10 cellular contexts compared by ENCODE assay signal in genomic region chr12:122318607-122319311, GRCh38. TPM values are rescaled to one million over a fixed set of nuclear protein-coding genes. Genes with fewer than 3 reads are reported as not detected.
DNase-seq lines count a peak whose midpoint lies in the region; ATAC-seq and TF ChIP-seq lines count a peak whose summit lies in the region.
"Had no signal": no experiment of that assay in that cellular context is flagged by ENCODE, and none has a peak within 500 bp of the region (broad histone marks: within the 10 kb centered on the region; RNA-seq: fewer than 3 reads in every experiment).

No MANE protein-coding gene starts in this region.

- H3K4me3 Mint-ChIP-seq in activated T-cell treated with anti-CD3 and anti-CD28 coated beads, Interleukin-2, amount 50 U/mL, for 24 hours: no peak overlapping the region
- no peak overlapping the region for H3K4me3 Mint-ChIP-seq in natural killer cell
- H3K4me3 Mint-ChIP-seq in mesothelial cell of epicardium: no peak overlapping the region
- H3K4me3 Mint-ChIP-seq: nephron progenitor cell had no signal

- peak overlapping the region; percentile 47 to 70 (median 63) for H3K27ac ChIP-seq in gastrocnemius medialis

- TF ChIP-seq POLR2A in gastrocnemius medialis (IDR thresholded peaks at IDR 0.05): no peak

- peaks cover 0 to 94% of the 10 kb centered on the region in 2 donors for H3K36me3 ChIP-seq in gastrocnemius medialis

- TF ChIP-seq CTCF in gastrocnemius medialis (IDR thresholded peaks at IDR 0.05 in 4 of 5, conservative IDR thresholded peaks at IDR 0.05 in 1 of 5) (no peak), natural killer cell (IDR thresholded peaks at IDR 0.05) (no peak), mesothelial cell of epicardium (IDR thresholded peaks at IDR 0.05; ENCODE audit: unreplicated experiment) (no peak)

- H3K4me1 ChIP-seq in gastrocnemius medialis: peaks cover 8 to 21% of the 10 kb centered on the region in 2 donors

- DNase-seq in COLO829 (ENCODE audit: low spot score): peak; percentile 4
- DNase-seq in amniotic stem cell (lab: John Stamatoyannopoulos, UW): peak; percentile 80
- DNase-seq in glomerular visceral epithelial cell (ENCODE audit: extremely low spot score): peak; percentile 50
- no peak for DNase-seq in gastrocnemius medialis
- DNase-seq in activated T-cell treated with anti-CD3 and anti-CD28 coated beads, Interleukin-2, amount 50 U/mL, for 24 hours: no peak
- no peak for DNase-seq in natural killer cell
- no peak for DNase-seq in mesothelial cell of epicardium (ENCODE audit: low spot score in 2 of 2, unreplicated experiment in 2 of 2)
- DNase-seq in SKM-1 (lab: John Stamatoyannopoulos, UW; ENCODE audit: unreplicated experiment): no peak
- DNase-seq: DMS79, nephron progenitor cell had no signal

- H3K4me1 Mint-ChIP-seq in activated T-cell treated with anti-CD3 and anti-CD28 coated beads, Interleukin-2, amount 50 U/mL, for 24 hours (ENCODE audit: low read depth): no peaks in the 10 kb centered on the region
- H3K4me1 Mint-ChIP-seq in natural killer cell (peaks cover 0 to 6% of the 10 kb centered on the region in 2 donors), mesothelial cell of epicardium (no peaks in the 10 kb centered on the region)
- H3K4me1 Mint-ChIP-seq: nephron progenitor cell had no signal

- H3K9me3 Mint-ChIP-seq in activated T-cell treated with anti-CD3 and anti-CD28 coated beads, Interleukin-2, amount 50 U/mL, for 24 hours: no peaks in the 10 kb centered on the region
- H3K9me3 Mint-ChIP-seq in natural killer cell (no peaks in the 10 kb centered on the region), mesothelial cell of epicardium (no peaks in the 10 kb centered on the region)
- H3K9me3 Mint-ChIP-seq: nephron progenitor cell had no signal

- in situ Hi-C loops in gastrocnemius medialis (cut with MboI; ENCODE audit: low sequenced_read_pairs in 4 of 4): no loop called here

- peak; percentile 67 to 71 for ATAC-seq in gastrocnemius medialis
- no peak for ATAC-seq in natural killer cell

- peaks cover 80% of the 10 kb centered on the region for H3K36me3 Mint-ChIP-seq in activated T-cell treated with anti-CD3 and anti-CD28 coated beads, Interleukin-2, amount 50 U/mL, for 24 hours (ENCODE audit: low read depth)
- H3K36me3 Mint-ChIP-seq in natural killer cell (peaks cover 29% of the 10 kb centered on the region), mesothelial cell of epicardium (peaks cover 35% of the 10 kb centered on the region)

- intact Hi-C loops in gastrocnemius medialis (cut with DNase I; ENCODE audit: low total_unique reads): no loop called here
- intact Hi-C loops in natural killer cell (cut with micrococcal nuclease): no loop called here

- no peaks in the 10 kb centered on the region for H3K9me3 ChIP-seq in gastrocnemius medialis

- no peak overlapping the region for H3K27ac Mint-ChIP-seq in activated T-cell treated with anti-CD3 and anti-CD28 coated beads, Interleukin-2, amount 50 U/mL, for 24 hours
- H3K27ac Mint-ChIP-seq in natural killer cell: no peak overlapping the region
- H3K27ac Mint-ChIP-seq in mesothelial cell of epicardium: no peak overlapping the region
- H3K27ac Mint-ChIP-seq: nephron progenitor cell had no signal

- H3K27me3 Mint-ChIP-seq in activated T-cell treated with anti-CD3 and anti-CD28 coated beads, Interleukin-2, amount 50 U/mL, for 24 hours: no peaks in the 10 kb centered on the region
- H3K27me3 Mint-ChIP-seq in natural killer cell (ENCODE audit: low read depth in 2 of 2) (no peaks in the 10 kb centered on the region), mesothelial cell of epicardium (ENCODE audit: low read depth) (no peaks in the 10 kb centered on the region)

- H3K27me3 ChIP-seq in gastrocnemius medialis: no peaks in the 10 kb centered on the region

- no peak overlapping the region for H3K4me3 ChIP-seq in gastrocnemius medialis

RNA-seq across cellular contexts. Expression of gene VPS33A, which starts 52.5 kb away (rescaled TPM):
- total RNA-seq in gastrocnemius medialis: 10 to 100 TPM; 16.1 to 27.1 (median 20.5) TPM
- total RNA-seq in natural killer cell: 10 to 100 TPM; 19.2 to 26.3 (median 24.1) TPM
- total RNA-seq in mesothelial cell of epicardium: 24.9 to 28.4 TPM (median 27.2 TPM) in 3 replicates

Comparison
In these comparisons a context has a peak if more than half of its experiments do, and no peak if none do; other contexts are left out.
1. DNase-seq: peak in COLO829 (single experiment), amniotic stem cell (single experiment) and glomerular visceral epithelial cell (single experiment); none in gastrocnemius medialis (0 of 2), activated T-cell treated with anti-CD3 and anti-CD28 coated beads, Interleukin-2, amount 50 U/mL, for 24 hours (single experiment), natural killer cell (single experiment), mesothelial cell of epicardium (0 of 2) and SKM-1 (single experiment).
2. ATAC-seq: peak in gastrocnemius medialis (2 of 2); none in natural killer cell (0 of 3).